In the genomic region with DNA sequence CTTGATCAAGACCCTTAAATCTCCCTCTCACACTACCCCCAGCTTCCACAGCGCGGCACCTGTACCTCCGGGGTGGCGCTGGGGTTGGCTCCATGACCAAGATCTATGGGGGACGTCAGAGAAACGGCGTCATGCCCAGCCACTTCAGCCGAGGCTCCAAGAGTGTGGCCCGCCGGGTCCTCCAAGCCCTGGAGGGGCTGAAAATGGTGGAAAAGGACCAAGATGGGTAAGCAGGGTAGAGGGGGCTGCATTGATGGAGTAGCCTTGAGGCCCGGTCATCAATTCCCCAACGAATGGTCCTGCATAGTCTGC, we compare ENCODE assay signal across 15 cellular contexts. TPM values are rescaled to one million over a fixed set of nuclear protein-coding genes. Genes with fewer than 3 reads are reported as not detected.
DNase-seq lines count a peak whose midpoint lies in the region; ATAC-seq, FAIRE-seq and TF ChIP-seq lines count a peak whose summit lies in the region.
"Had no signal": no experiment of that assay in that cellular context is flagged by ENCODE, and none has a peak within 500 bp of the region (broad histone marks: within the 10 kb centered on the region; RNA-seq: fewer than 3 reads in every experiment).

No MANE protein-coding gene starts in this region.

- H3K4me1 ChIP-seq in OCI-LY3 (ENCODE audit: low read length) (peaks cover 64% of the 10 kb centered on the region), astrocyte (ENCODE audit: insufficient read depth, low read length) (peaks cover 6% of the 10 kb centered on the region)

- no peaks in the 10 kb centered on the region for H3K27me3 Mint-ChIP-seq in activated CD4-positive, alpha-beta T cell treated with anti-CD3 and anti-CD28 coated beads for 36 hours
- H3K27me3 Mint-ChIP-seq in astrocyte (ENCODE audit: low read depth, unreplicated experiment) = no peaks in the 10 kb centered on the region

- H4K20me1 ChIP-seq in OCI-LY3 (ENCODE audit: insufficient read depth, low read length) (peaks cover 81% of the 10 kb centered on the region), astrocyte (ENCODE audit: insufficient read depth, low read length) (peaks cover 88% of the 10 kb centered on the region)

- no peak overlapping the region for H3K4me3 Mint-ChIP-seq in activated CD4-positive, alpha-beta T cell treated with anti-CD3 and anti-CD28 coated beads for 36 hours
- no peak overlapping the region for H3K4me3 Mint-ChIP-seq in astrocyte (ENCODE audit: unreplicated experiment)
- H3K4me3 Mint-ChIP-seq in stimulated activated effector memory CD8-positive, alpha-beta T cell treated with anti-CD3 and anti-CD28 coated beads, Interleukin-12 subunit alpha, Interleukin-12 subunit beta, amount 100 ng/mL, for 72 hours = peak overlapping the region; percentile 45

- no peak overlapping the region for H3K4me3 ChIP-seq in OCI-LY3 (ENCODE audit: low read length)
- no peak overlapping the region for H3K4me3 ChIP-seq in astrocyte (ENCODE audit: insufficient read depth, low read depth, low read length)
- H3K4me3 ChIP-seq: gastroesophageal sphincter, tibial nerve had no signal

- ATAC-seq in activated CD4-positive, alpha-beta T cell treated with anti-CD3 and anti-CD28 coated beads for 36 hours = no peak
- no peak for ATAC-seq in stimulated activated effector memory CD8-positive, alpha-beta T cell treated with anti-CD3 and anti-CD28 coated beads, Interleukin-12 subunit alpha, Interleukin-12 subunit beta, amount 100 ng/mL, for 72 hours
- ATAC-seq in HG02981 (IDR thresholded peaks at IDR 0.05; ENCODE audit: unreplicated experiment) = no peak
- ATAC-seq: gastroesophageal sphincter had no signal

- no peak for DNase-seq in activated CD4-positive, alpha-beta T cell treated with anti-CD3 and anti-CD28 coated beads for 36 hours
- DNase-seq in activated CD4-positive, alpha-beta T cell treated with anti-CD3 and anti-CD28 coated beads for 48 hours = no peak
- DNase-seq in astrocyte (ENCODE audit: low read depth) (no peak), NCI-H345 (lab: John Stamatoyannopoulos, UW) (no peak), NCI-H2196 (lab: John Stamatoyannopoulos, UW; ENCODE audit: unreplicated experiment) (no peak)
- DNase-seq in stimulated activated effector memory CD8-positive, alpha-beta T cell treated with anti-CD3 and anti-CD28 coated beads, Interleukin-12 subunit alpha, Interleukin-12 subunit beta, amount 100 ng/mL, for 72 hours (ENCODE audit: low spot score in 2 of 2) = no peak
- DNase-seq: activated CD8-positive, alpha-beta memory T cell treated with anti-CD3 and anti-CD28 coated beads for 24 hours; aorta; NCI-H774 had no signal

- H3K27me3 ChIP-seq in OCI-LY3 (ENCODE audit: low read depth, low read length) = no peaks in the 10 kb centered on the region
- H3K27me3 ChIP-seq in astrocyte (ENCODE audit: insufficient read depth, low read length) = no peaks in the 10 kb centered on the region
- H3K27me3 ChIP-seq: gastroesophageal sphincter, tibial nerve had no signal

- H3K79me2 ChIP-seq in OCI-LY3 (ENCODE audit: low read length) (peaks cover 48% of the 10 kb centered on the region), astrocyte (ENCODE audit: insufficient read depth, low read length) (peaks cover 53% of the 10 kb centered on the region)

- CTCF ChIA-PET in activated CD4-positive, alpha-beta T cell treated with anti-CD3 and anti-CD28 coated beads for 36 hours (lab: Charles Lee) = interaction anchor here (0.8 to 1.4 kb wide), 3 partner anchors 9 to 83 kb away, joined by 3 to 6 read pairs (median 4); partner anchors contain the start of gene RPS19

- H3K9ac ChIP-seq in OCI-LY3 (ENCODE audit: low read length) = no peak overlapping the region
- H3K9ac ChIP-seq in astrocyte (ENCODE audit: low read length) = no peak overlapping the region

- H3K9me3 Mint-ChIP-seq in activated CD4-positive, alpha-beta T cell treated with anti-CD3 and anti-CD28 coated beads for 36 hours (ENCODE audit: low read depth) = no peaks in the 10 kb centered on the region
- H3K9me3 Mint-ChIP-seq in astrocyte (ENCODE audit: unreplicated experiment) = no peaks in the 10 kb centered on the region
- no peaks in the 10 kb centered on the region for H3K9me3 Mint-ChIP-seq in stimulated activated effector memory CD8-positive, alpha-beta T cell treated with anti-CD3 and anti-CD28 coated beads, Interleukin-12 subunit alpha, Interleukin-12 subunit beta, amount 100 ng/mL, for 72 hours

- FAIRE-seq in astrocyte (lab: Jason Lieb, UNC) = no peak
- FAIRE-seq: A204.1, HTR-8/SVneo had no signal

- H3K27ac Mint-ChIP-seq in activated CD4-positive, alpha-beta T cell treated with anti-CD3 and anti-CD28 coated beads for 36 hours = peak overlapping the region; percentile 85
- H3K27ac Mint-ChIP-seq in astrocyte (ENCODE audit: unreplicated experiment) = peak overlapping the region; percentile 12
- H3K27ac Mint-ChIP-seq in stimulated activated effector memory CD8-positive, alpha-beta T cell treated with anti-CD3 and anti-CD28 coated beads, Interleukin-12 subunit alpha, Interleukin-12 subunit beta, amount 100 ng/mL, for 72 hours = peak overlapping the region; percentile 92

- H3K27ac ChIP-seq in OCI-LY3 (ENCODE audit: low read length) = 0 out of 2 replicates have a peak overlapping the region, but pooled peaks have one; percentile 15
- no peak overlapping the region for H3K27ac ChIP-seq in astrocyte (ENCODE audit: low read depth, low read length)
- H3K27ac ChIP-seq: gastroesophageal sphincter had no signal

- H2AFZ ChIP-seq in OCI-LY3 (ENCODE audit: low read depth, low read length) = no peak overlapping the region
- no peak overlapping the region for H2AFZ ChIP-seq in astrocyte (ENCODE audit: low read depth, low read length)

- no peaks in the 10 kb centered on the region for H3K9me3 ChIP-seq in OCI-LY3 (ENCODE audit: insufficient read depth, low read length)
- no peaks in the 10 kb centered on the region for H3K9me3 ChIP-seq in astrocyte (ENCODE audit: insufficient read depth, low read depth, low read length)
- H3K9me3 ChIP-seq: gastroesophageal sphincter, tibial nerve had no signal

- POLR2A ChIA-PET in activated CD4-positive, alpha-beta T cell treated with anti-CD3 and anti-CD28 coated beads for 36 hours (lab: Charles Lee) = interaction anchor here (0.9 to 1.4 kb wide), 4 partner anchors 8 to 76 kb away, joined by 3 to 5 read pairs (median 4); partner anchors contain the start of genes CD79A and RPS19

- intact Hi-C loops in activated CD4-positive, alpha-beta T cell treated with anti-CD3 and anti-CD28 coated beads for 36 hours (cut with DNase I, micrococcal nuclease) = no loop called here

- no peak overlapping the region for H3K4me2 ChIP-seq in OCI-LY3 (ENCODE audit: low read length)
- H3K4me2 ChIP-seq in astrocyte (ENCODE audit: low read length) = no peak overlapping the region

- H3K36me3 ChIP-seq in OCI-LY3 (replicated peaks; ENCODE audit: low read depth, low read length) = peaks cover 63% of the 10 kb centered on the region
- peaks cover 62% of the 10 kb centered on the region for H3K36me3 ChIP-seq in astrocyte (ENCODE audit: insufficient read depth, low read length)

- peaks cover 68% of the 10 kb centered on the region for H3K36me3 Mint-ChIP-seq in activated CD4-positive, alpha-beta T cell treated with anti-CD3 and anti-CD28 coated beads for 36 hours (ENCODE audit: low read depth)
- peaks cover 21% of the 10 kb centered on the region for H3K36me3 Mint-ChIP-seq in astrocyte (ENCODE audit: low read depth, unreplicated experiment)
- H3K36me3 Mint-ChIP-seq in stimulated activated effector memory CD8-positive, alpha-beta T cell treated with anti-CD3 and anti-CD28 coated beads, Interleukin-12 subunit alpha, Interleukin-12 subunit beta, amount 100 ng/mL, for 72 hours = peaks cover 100% of the 10 kb centered on the region

- peaks cover 82% of the 10 kb centered on the region for H3K4me1 Mint-ChIP-seq in activated CD4-positive, alpha-beta T cell treated with anti-CD3 and anti-CD28 coated beads for 36 hours
- peaks cover 31% of the 10 kb centered on the region for H3K4me1 Mint-ChIP-seq in astrocyte (ENCODE audit: low read depth, unreplicated experiment)
- H3K4me1 Mint-ChIP-seq in stimulated activated effector memory CD8-positive, alpha-beta T cell treated with anti-CD3 and anti-CD28 coated beads, Interleukin-12 subunit alpha, Interleukin-12 subunit beta, amount 100 ng/mL, for 72 hours = peaks cover 79% of the 10 kb centered on the region

- TF ChIP-seq CTCF in OCI-LY3 (IDR thresholded peaks at IDR 0.05; ENCODE audit: low read depth, low read length) (no peak), astrocyte (IDR thresholded peaks at IDR 0.05; ENCODE audit: insufficient read depth, low read depth, low read length) (no peak)

RNA-seq across cellular contexts. Expression of gene CD79A, which starts 8.1 kb away (rescaled TPM):
- total RNA-seq in activated CD4-positive, alpha-beta T cell treated with anti-CD3 and anti-CD28 coated beads for 36 hours = 1 to 10 TPM; 4.0 to 4.1 TPM
- 0.30 and 0.41 TPM in 2 replicates for total RNA-seq in astrocyte
- total RNA-seq: tibial nerve had no signal

RNA-seq across cellular contexts. Expression of gene RPS19, which starts 8.9 kb away (rescaled TPM):
- 1,000 to 10,000 TPM; 2,342 to 3,204 TPM for total RNA-seq in activated CD4-positive, alpha-beta T cell treated with anti-CD3 and anti-CD28 coated beads for 36 hours
- 2,868 and 3,078 TPM in 2 replicates for total RNA-seq in astrocyte

RNA-seq across cellular contexts. Expression of gene ARHGEF1, which starts 14.0 kb away (rescaled TPM):
- 100 to 1,000 TPM; 231 to 276 TPM for total RNA-seq in activated CD4-positive, alpha-beta T cell treated with anti-CD3 and anti-CD28 coated beads for 36 hours
- 69.8 and 73.1 TPM in 2 replicates for total RNA-seq in astrocyte

RNA-seq across cellular contexts. Expression of gene DMRTC2, which starts 24.1 kb away (rescaled TPM):
- total RNA-seq in activated CD4-positive, alpha-beta T cell treated with anti-CD3 and anti-CD28 coated beads for 36 hours = not detected
- not detected in 2 replicates for total RNA-seq in astrocyte
- total RNA-seq: aorta, gastroesophageal sphincter, tibial nerve had no signal

RNA-seq across cellular contexts. Expression of gene LYPD4, which starts 24.5 kb away (rescaled TPM):
- total RNA-seq in activated CD4-positive, alpha-beta T cell treated with anti-CD3 and anti-CD28 coated beads for 36 hours = not detected
- total RNA-seq in astrocyte = not detected in 2 replicates
- total RNA-seq: aorta, gastroesophageal sphincter, tibial nerve had no signal

Comparison
In these comparisons a context has a peak if more than half of its experiments do, and no peak if none do; other contexts are left out.
1. H3K27ac Mint-ChIP-seq: peak in every context shown above with its lines; median percentile 92 in stimulated activated effector memory CD8-positive, alpha-beta T cell treated with anti-CD3 and anti-CD28 coated beads, Interleukin-12 subunit alpha, Interleukin-12 subunit beta, amount 100 ng/mL, for 72 hours; 85 in activated CD4-positive, alpha-beta T cell treated with anti-CD3 and anti-CD28 coated beads for 36 hours; 12 in astrocyte.